In genomic region chr17:40518401-40519088, GRCh38 we compare ENCODE assay signal across 8 cellular contexts. TPM values are rescaled to one million over a fixed set of nuclear protein-coding genes. Genes with fewer than 3 reads are reported as not detected.
DNase-seq lines count a peak whose midpoint lies in the region; ATAC-seq, FAIRE-seq and TF ChIP-seq lines count a peak whose summit lies in the region.
"Had no signal": no experiment of that assay in that cellular context is flagged by ENCODE, and none has a peak within 500 bp of the region (broad histone marks: within the 10 kb centered on the region; RNA-seq: fewer than 3 reads in every experiment).

No MANE protein-coding gene starts in this region.

- peak overlapping the region; percentile 61 for H3K4me2 ChIP-seq in PC-9

- no peak overlapping the region for H2AFZ ChIP-seq in PC-9

- no peak for FAIRE-seq in H54 (lab: Jason Lieb, UNC)

- H3F3A ChIP-seq in PC-9 (ENCODE audit: insufficient read depth, low read depth): peaks cover 72% of the 10 kb centered on the region

- no TSS peak for BruUV-seq in PC-9 (replicated peaks; lab: Mats Ljungman, UMichigan)

- WGBS in psoas muscle, 3 donors: 82 to 88% (median 85%) methylated on average over 5 of the region's 5 CpGs

- H3K9me2 ChIP-seq in PC-9 (ENCODE audit: insufficient read depth): no peaks in the 10 kb centered on the region

- CTCF ChIA-PET in PC-9 (lab: Charles Lee): no interaction called here

- POLR2A ChIA-PET in PC-9 (lab: Charles Lee; ENCODE audit: unreplicated experiment): interaction anchor here (0.6 to 0.8 kb wide), 3 partner anchors 28 to 50 kb away, joined by 3 to 5 read pairs (median 3); no protein-coding TSS in a partner anchor

- H3K9me3 ChIP-seq in PC-9 (ENCODE audit: insufficient read depth, low read depth): no peaks in the 10 kb centered on the region
- H3K9me3 ChIP-seq in psoas muscle: no peaks in the 10 kb centered on the region
- H3K9me3 ChIP-seq: ascending aorta had no signal

- peaks cover 99% of the 10 kb centered on the region for H3K4me1 ChIP-seq in PC-9 (replicated peaks; ENCODE audit: insufficient read depth)
- no peaks in the 10 kb centered on the region for H3K4me1 ChIP-seq in psoas muscle
- H3K4me1 ChIP-seq: ascending aorta had no signal

- H3K36me3 ChIP-seq in PC-9 (ENCODE audit: low read depth) (no peaks in the 10 kb centered on the region), psoas muscle (ENCODE audit: insufficient read depth in 1 of 2, low read depth in 1 of 2) (no peaks in the 10 kb centered on the region)
- H3K36me3 ChIP-seq: ascending aorta had no signal

- ATAC-seq in psoas muscle (no peak), HG03135 (IDR thresholded peaks at IDR 0.05; ENCODE audit: unreplicated experiment) (no peak)

- TF ChIP-seq POLR2A in H54 (IDR thresholded peaks at IDR 0.05; ENCODE audit: low read depth, low read length): no peak

- H3K27me3 ChIP-seq in PC-9 (ENCODE audit: insufficient read depth, low read depth) (no peaks in the 10 kb centered on the region), psoas muscle (ENCODE audit: insufficient read depth in 3 of 3, low read length in 2 of 3) (no peaks in the 10 kb centered on the region)
- H3K27me3 ChIP-seq: ascending aorta had no signal

- DNase-seq in H54 (ENCODE audit: insufficient read length, low spot score) (peak; percentile 70), PC-9 (peak; percentile 75 to 88), dermis blood vessel endothelial cell (peak; percentile 41), posterior vena cava (ENCODE audit: low spot score) (peak; percentile 28), psoas muscle (no peak), UCSD-AML1 (lab: John Stamatoyannopoulos, UW; ENCODE audit: unreplicated experiment) (no peak)

- H3K4me3 ChIP-seq in PC-9 (no peak overlapping the region), psoas muscle (no peak overlapping the region)
- H3K4me3 ChIP-seq: ascending aorta had no signal

- intact Hi-C loops in PC-9 (cut with micrococcal nuclease; ENCODE audit: unreplicated experiment) (loop anchor here (1.0 to 5.0 kb wide), 3 partner anchors 19 to 1134 kb away; partner anchors contain the start of gene IGFBP4), posterior vena cava (cut with DNase I) (no loop called here), psoas muscle (cut with DNase I) (no loop called here)

- H3K79me2 ChIP-seq in PC-9 (ENCODE audit: low read depth): no peaks in the 10 kb centered on the region

- TF ChIP-seq CTCF in PC-9 (conservative IDR thresholded peaks at IDR 0.05) (no peak; the same call in 1 of the 2 replicates), psoas muscle (IDR thresholded peaks at IDR 0.05) (no peak)

- H4K20me1 ChIP-seq in PC-9 (ENCODE audit: insufficient read depth): no peaks in the 10 kb centered on the region

- H3K27ac ChIP-seq in PC-9 (peak overlapping the region; percentile 69), psoas muscle (no peak overlapping the region)
- H3K27ac ChIP-seq: ascending aorta had no signal

RNA-seq across cellular contexts. Expression of gene TNS4, which starts 17.1 kb away (rescaled TPM):
- total RNA-seq in PC-9 (2021) (17.4 and 23.5 TPM in 2 replicates), dermis blood vessel endothelial cell (not detected in 2 replicates), posterior vena cava (under 1 TPM; 0.14 to 0.38 TPM), psoas muscle (under 1 TPM in 1 of 4 donors, not detected in 3; 0.06 TPM)
- polyA plus RNA-seq in psoas muscle: under 1 TPM in 1 of 3 donors, not detected in 2; 0.04 TPM
- total RNA-seq: ascending aorta had no signal

RNA-seq across cellular contexts. Expression of gene CCR7, which starts 46.7 kb away (rescaled TPM):
- total RNA-seq in PC-9 (2021) (not detected in 2 replicates), dermis blood vessel endothelial cell (under 0.01 and 0.33 TPM in 2 replicates), posterior vena cava (under 1 TPM; 0.46 to 0.62 TPM), psoas muscle (under 1 TPM; 0.20 to 0.24 (median 0.21) TPM)
- polyA plus RNA-seq in psoas muscle: under 1 TPM in 2 of 3 donors, not detected in 1; 0.08 to 0.09 TPM
- total RNA-seq: ascending aorta had no signal

Comparison
In these comparisons a context has a peak if more than half of its experiments do, and no peak if none do; other contexts are left out.
1. DNase-seq: peak in H54 (single experiment), PC-9 (2 of 2), dermis blood vessel endothelial cell (single experiment) and posterior vena cava (single experiment); none in psoas muscle (0 of 2) and UCSD-AML1 (single experiment).
2. RNA of gene TNS4, which starts 17.1 kb away (total RNA-seq): 17.4 to 23.5 TPM in PC-9; 0.14 to 0.38 TPM in posterior vena cava, 0.06 TPM in psoas muscle and not detected in dermis blood vessel endothelial cell; every median in the first group is over 10 times any median in the second.